ENCODE assay signal across 1 cellular context in genomic region chrX:40157228-40158035, GRCh38.
TF ChIP-seq lines count a peak whose summit lies in the region.

No MANE protein-coding gene starts in this region.

TF ChIP-seq in H1, 55 proteins besides CTCF, POLR2A, EP300 and RAD21 (continued from another document):
- TF ChIP-seq CBX5 (IDR thresholded peaks at IDR 0.05; ENCODE audit: low read depth, low read length) (no peak), BACH1 (IDR thresholded peaks at IDR 0.05; ENCODE audit: low read length) (no peak), PHF8 (conservative IDR thresholded peaks at IDR 0.05; ENCODE audit: low read depth, low read length) (no peak; the same call in 1 of the 2 replicates), SP4 (IDR thresholded peaks at IDR 0.05; ENCODE audit: low read length) (no peak), KDM4A (IDR thresholded peaks at IDR 0.05; ENCODE audit: low read depth, low read length, severe bottlenecking) (no peak), NRF1 (IDR thresholded peaks at IDR 0.05; ENCODE audit: low read depth, low read length) (no peak), EZH2 (IDR thresholded peaks at IDR 0.05; ENCODE audit: low read depth, low read length, severe bottlenecking) (no peak), SIN3A (conservative IDR thresholded peaks at IDR 0.05 in 1 of 2, IDR thresholded peaks at IDR 0.05 in 1 of 2; ENCODE audit: low read depth in 1 of 2, low read length in 2 of 2) (no peak), SP1 (IDR thresholded peaks at IDR 0.05; ENCODE audit: low read depth, low read length) (no peak), POLR2AphosphoS5 (IDR thresholded peaks at IDR 0.05; ENCODE audit: low read depth, low read length) (no peak), HDAC2 (IDR thresholded peaks at IDR 0.05; ENCODE audit: borderline replicate concordance in 1 of 2, low read depth in 2 of 2, low read length in 2 of 2) (0 out of 4 replicates have a peak, but pooled peaks of 1 of the 2 experiments have one; percentile 17), GABPA (IDR thresholded peaks at IDR 0.05; ENCODE audit: borderline replicate concordance, insufficient read depth, low read length) (no peak), TAF7 (optimal IDR thresholded peaks at IDR 0.05; ENCODE audit: borderline replicate concordance, low read depth, low read length) (peak; percentile 81), CREB1 (IDR thresholded peaks at IDR 0.05) (no peak), TBP (IDR thresholded peaks at IDR 0.05; ENCODE audit: low read depth, low read length) (peak; percentile 70; the same call in 1 of the 2 replicates), SUZ12 (IDR thresholded peaks at IDR 0.05; ENCODE audit: low read length) (no peak), SIRT6 (IDR thresholded peaks at IDR 0.05; ENCODE audit: low read length) (no peak), KDM1A (IDR thresholded peaks at IDR 0.05; ENCODE audit: borderline replicate concordance, low read length) (no peak), CHD7 (IDR thresholded peaks at IDR 0.05; ENCODE audit: insufficient replicate concordance, low read length) (no peak), ASH2L (IDR thresholded peaks at IDR 0.05; ENCODE audit: low read length) (no peak), CTBP2 (IDR thresholded peaks at IDR 0.05; ENCODE audit: borderline replicate concordance, insufficient read depth, insufficient read length, low read length) (peak; percentile 26), MAX (IDR thresholded peaks at IDR 0.05) (no peak), TCF12 (IDR thresholded peaks at IDR 0.05; ENCODE audit: low read depth, low read length) (no peak), JUN (IDR thresholded peaks at IDR 0.05; ENCODE audit: low read depth, low read length) (no peak), RXRA (IDR thresholded peaks at IDR 0.05; ENCODE audit: insufficient read depth, low read depth, low read length) (no peak), NANOG (IDR thresholded peaks at IDR 0.05; ENCODE audit: insufficient read depth, low read depth, low read length, poor library complexity, severe bottlenecking) (no peak), EGR1 (IDR thresholded peaks at IDR 0.05; ENCODE audit: borderline replicate concordance, low read depth, low read length) (no peak), TAF1 (IDR thresholded peaks at IDR 0.05; ENCODE audit: low read depth, low read length) (peak; percentile 66), USF2 (IDR thresholded peaks at IDR 0.05; ENCODE audit: low read length) (no peak), KDM5A (IDR thresholded peaks at IDR 0.05; ENCODE audit: low read length) (no peak), CHD1 (IDR thresholded peaks at IDR 0.05; ENCODE audit: low read depth, low read length) (no peak), BCL11A (IDR thresholded peaks at IDR 0.05; ENCODE audit: low read depth in 2 of 2, low read length in 2 of 2) (no peak), RBBP5 (IDR thresholded peaks at IDR 0.05; ENCODE audit: borderline replicate concordance, low read depth, low read length) (no peak), GTF2F1 (IDR thresholded peaks at IDR 0.05; ENCODE audit: borderline replicate concordance, low read depth, low read length) (no peak), BRCA1 (IDR thresholded peaks at IDR 0.05; ENCODE audit: low read depth, low read length) (no peak), SIX5 (IDR thresholded peaks at IDR 0.05; ENCODE audit: low read depth, low read length) (no peak)
